19 cellular contexts compared by ENCODE assay signal in genomic region chr17:76207670-76208069, GRCh38. TPM values are rescaled to one million over a fixed set of nuclear protein-coding genes. Genes with fewer than 3 reads are reported as not detected.
DNase-seq lines count a peak whose midpoint lies in the region; ATAC-seq, FAIRE-seq and TF ChIP-seq lines count a peak whose summit lies in the region.
"Had no signal": no experiment of that assay in that cellular context is flagged by ENCODE, and none has a peak within 500 bp of the region (broad histone marks: within the 10 kb centered on the region; RNA-seq: fewer than 3 reads in every experiment).

No MANE protein-coding gene starts in this region.

- no peak for TF ChIP-seq POLR2A in GM12892 (IDR thresholded peaks at IDR 0.05; ENCODE audit: low read depth, low read length)

- H3K27me3 ChIP-seq in psoas muscle (ENCODE audit: insufficient read depth in 3 of 3, low read length in 2 of 3), result no peaks in the 10 kb centered on the region
- H3K27me3 ChIP-seq in H7 (ENCODE audit: control insufficient read depth, insufficient read depth, low read length), result no peaks in the 10 kb centered on the region; the same call in 1 of the 2 replicates
- H3K27me3 ChIP-seq: left lung, SJSA1, transverse colon had no signal

- H3K4me1 Mint-ChIP-seq in activated CD8-positive, alpha-beta memory T cell treated with anti-CD3 and anti-CD28 coated beads, Interleukin-2, amount 10 ng/mL, durations not matched to agents 7 days and 5 days, result peaks cover 67% of the 10 kb centered on the region
- peaks cover 66% of the 10 kb centered on the region for H3K4me1 Mint-ChIP-seq in activated T-helper 1 cell treated with anti-CD3 and anti-CD28 coated beads, Interleukin-12 subunit alpha, Interleukin-12 subunit beta, Interleukin-2, Interleukin-4 antibody, amounts not matched to agents 30 ng/mL and 10 ng/mL and 1 ng/mL, durations not matched to agents 14 hours and 24 hours and 36 hours (ENCODE audit: low read depth)
- peaks cover 5 to 14% of the 10 kb centered on the region in 2 donors for H3K4me1 Mint-ChIP-seq in immature natural killer cell

- H3K9me3 ChIP-seq in psoas muscle, result no peaks in the 10 kb centered on the region
- H3K9me3 ChIP-seq: left lung, SJSA1, transverse colon had no signal

- CTCF ChIA-PET in activated CD8-positive, alpha-beta memory T cell treated with anti-CD3 and anti-CD28 coated beads, Interleukin-2, amount 10 ng/mL, durations not matched to agents 7 days and 5 days (lab: Charles Lee), result interaction anchor here (0.7 to 3.9 kb wide), 16 partner anchors 9 to 71 kb away, joined by 3 to 19 read pairs (median 6); no protein-coding TSS in a partner anchor

- H3K4me3 ChIP-seq in psoas muscle (no peak overlapping the region), H7 (ENCODE audit: insufficient read depth, low read depth, low read length) (no peak overlapping the region)
- H3K4me3 ChIP-seq: left lung, SJSA1, transverse colon had no signal

- peaks cover 66% of the 10 kb centered on the region for H3K36me3 Mint-ChIP-seq in activated CD8-positive, alpha-beta memory T cell treated with anti-CD3 and anti-CD28 coated beads, Interleukin-2, amount 10 ng/mL, durations not matched to agents 7 days and 5 days
- peaks cover 48% of the 10 kb centered on the region for H3K36me3 Mint-ChIP-seq in activated T-helper 1 cell treated with anti-CD3 and anti-CD28 coated beads, Interleukin-12 subunit alpha, Interleukin-12 subunit beta, Interleukin-2, Interleukin-4 antibody, amounts not matched to agents 30 ng/mL and 10 ng/mL and 1 ng/mL, durations not matched to agents 14 hours and 24 hours and 36 hours (ENCODE audit: low read depth)
- H3K36me3 Mint-ChIP-seq in immature natural killer cell, result peaks cover 4 to 11% (median 7%) of the 10 kb centered on the region in 3 donors

- 28 to 30% (median 29%) methylated on average over 3 of the region's 3 CpGs for WGBS in psoas muscle, 3 donors

- TF ChIP-seq CTCF in psoas muscle (IDR thresholded peaks at IDR 0.05), result no peak

- H3K27ac Mint-ChIP-seq in activated CD8-positive, alpha-beta memory T cell treated with anti-CD3 and anti-CD28 coated beads, Interleukin-2, amount 10 ng/mL, durations not matched to agents 7 days and 5 days, result peak overlapping the region; percentile 86
- H3K27ac Mint-ChIP-seq in activated T-helper 1 cell treated with anti-CD3 and anti-CD28 coated beads, Interleukin-12 subunit alpha, Interleukin-12 subunit beta, Interleukin-2, Interleukin-4 antibody, amounts not matched to agents 30 ng/mL and 10 ng/mL and 1 ng/mL, durations not matched to agents 14 hours and 24 hours and 36 hours, result peak overlapping the region; percentile 53
- peak overlapping the region in 2 of 6 donors; percentile 18 to 60 for H3K27ac Mint-ChIP-seq in immature natural killer cell

- intact Hi-C loops in activated T-helper 1 cell treated with anti-CD3 and anti-CD28 coated beads, Interleukin-12 subunit alpha, Interleukin-12 subunit beta, Interleukin-2, Interleukin-4 antibody, amounts not matched to agents 30 ng/mL and 10 ng/mL and 1 ng/mL, durations not matched to agents 14 hours and 24 hours and 36 hours (cut with micrococcal nuclease), result loop anchor here (2.0 kb wide), 1 partner anchor 15 kb away; no protein-coding TSS in a partner anchor
- intact Hi-C loops in psoas muscle (cut with DNase I), result no loop called here

- no peaks in the 10 kb centered on the region for H3K9me3 Mint-ChIP-seq in activated CD8-positive, alpha-beta memory T cell treated with anti-CD3 and anti-CD28 coated beads, Interleukin-2, amount 10 ng/mL, durations not matched to agents 7 days and 5 days (ENCODE audit: low read depth)
- H3K9me3 Mint-ChIP-seq in activated T-helper 1 cell treated with anti-CD3 and anti-CD28 coated beads, Interleukin-12 subunit alpha, Interleukin-12 subunit beta, Interleukin-2, Interleukin-4 antibody, amounts not matched to agents 30 ng/mL and 10 ng/mL and 1 ng/mL, durations not matched to agents 14 hours and 24 hours and 36 hours, result no peaks in the 10 kb centered on the region
- H3K9me3 Mint-ChIP-seq in immature natural killer cell, result no peaks in the 10 kb centered on the region
- H3K9me3 Mint-ChIP-seq: activated T-cell treated with anti-CD3 and anti-CD28 coated beads, Interleukin-2, amount 50 U/mL, for 4 hours had no signal

- DNase-seq in activated CD8-positive, alpha-beta memory T cell treated with anti-CD3 and anti-CD28 coated beads, Interleukin-2, amount 10 ng/mL, durations not matched to agents 7 days and 5 days, result no peak
- no peak for DNase-seq in activated CD8-positive, alpha-beta memory T cell treated with anti-CD3 and anti-CD28 coated beads, Interleukin-2, amount 50 U/mL, for 48 hours
- DNase-seq in GM12892 (ENCODE audit: insufficient read length) (no peak), psoas muscle (peak in 1 of 2 donors; percentile 64), immature natural killer cell (no peak), H7 (no peak)
- no peak for DNase-seq in activated T-helper 1 cell treated with anti-CD3 and anti-CD28 coated beads, Interleukin-12 subunit alpha, Interleukin-12 subunit beta, Interleukin-2, Interleukin-4 antibody, amounts not matched to agents 30 ng/mL and 10 ng/mL and 1 ng/mL, durations not matched to agents 14 hours and 24 hours and 36 hours (ENCODE audit: low spot score)
- DNase-seq: ACHN; activated CD4-positive, alpha-beta T cell treated with anti-CD3 and anti-CD28 coated beads for 48 hours; activated T-cell treated with anti-CD3 and anti-CD28 coated beads, Interleukin-2, amount 50 U/mL, for 4 hours; KG1; left lung; NCI-H69; nucleus accumbens; right cardiac atrium; stimulated activated naive CD8-positive, alpha-beta T cell treated with anti-CD3 and anti-CD28 coated beads, Interleukin-15, Interleukin-2, amounts not matched to agents 100 U/mL and 50 U/mL, for 24 hours; transverse colon had no signal

- peaks cover 33% of the 10 kb centered on the region for H3K4me1 ChIP-seq in psoas muscle

- no peak overlapping the region for H3K4me3 Mint-ChIP-seq in activated CD8-positive, alpha-beta memory T cell treated with anti-CD3 and anti-CD28 coated beads, Interleukin-2, amount 10 ng/mL, durations not matched to agents 7 days and 5 days
- H3K4me3 Mint-ChIP-seq in activated T-helper 1 cell treated with anti-CD3 and anti-CD28 coated beads, Interleukin-12 subunit alpha, Interleukin-12 subunit beta, Interleukin-2, Interleukin-4 antibody, amounts not matched to agents 30 ng/mL and 10 ng/mL and 1 ng/mL, durations not matched to agents 14 hours and 24 hours and 36 hours, result no peak overlapping the region
- H3K4me3 Mint-ChIP-seq in immature natural killer cell, result no peak overlapping the region
- H3K4me3 Mint-ChIP-seq: activated T-cell treated with anti-CD3 and anti-CD28 coated beads, Interleukin-2, amount 50 U/mL, for 4 hours had no signal

- peak; percentile 21 for FAIRE-seq in GM12892 (lab: Jason Lieb, UNC)

- H3K27ac ChIP-seq in psoas muscle, result peak overlapping the region; percentile 70
- H3K27ac ChIP-seq: left lung, SJSA1 had no signal

- H3K36me3 ChIP-seq in psoas muscle (ENCODE audit: insufficient read depth in 1 of 2, low read depth in 1 of 2) (peaks cover 0 to 19% of the 10 kb centered on the region in 2 donors), H7 (replicated peaks; ENCODE audit: control insufficient read depth, insufficient read depth, low read length) (no peaks in the 10 kb centered on the region)
- H3K36me3 ChIP-seq: left lung, SJSA1, transverse colon had no signal

- ATAC-seq in activated CD8-positive, alpha-beta memory T cell treated with anti-CD3 and anti-CD28 coated beads, Interleukin-2, amount 10 ng/mL, durations not matched to agents 7 days and 5 days, result peak; percentile 27
- peak; percentile 94 to 97 (median 96) for ATAC-seq in psoas muscle
- ATAC-seq in GM19328 (IDR thresholded peaks at IDR 0.05; ENCODE audit: unreplicated experiment), result no peak
- ATAC-seq: activated T-cell treated with anti-CD3 and anti-CD28 coated beads, Interleukin-2, amount 50 U/mL, for 4 hours; left lung; stimulated activated naive CD8-positive, alpha-beta T cell treated with anti-CD3 and anti-CD28 coated beads, Interleukin-15, Interleukin-2, amounts not matched to agents 100 U/mL and 50 U/mL, for 24 hours had no signal

- H3K27me3 Mint-ChIP-seq in activated CD8-positive, alpha-beta memory T cell treated with anti-CD3 and anti-CD28 coated beads, Interleukin-2, amount 10 ng/mL, durations not matched to agents 7 days and 5 days, result no peaks in the 10 kb centered on the region
- H3K27me3 Mint-ChIP-seq in activated T-helper 1 cell treated with anti-CD3 and anti-CD28 coated beads, Interleukin-12 subunit alpha, Interleukin-12 subunit beta, Interleukin-2, Interleukin-4 antibody, amounts not matched to agents 30 ng/mL and 10 ng/mL and 1 ng/mL, durations not matched to agents 14 hours and 24 hours and 36 hours (ENCODE audit: insufficient read depth), result no peaks in the 10 kb centered on the region
- peaks cover 0 to 5% (median 3%) of the 10 kb centered on the region in 3 donors for H3K27me3 Mint-ChIP-seq in immature natural killer cell (ENCODE audit: low read depth in 3 of 3)

RNA-seq across cellular contexts. Expression of gene RNF157, which starts 32.6 kb away (rescaled TPM):
- total RNA-seq in activated CD8-positive, alpha-beta memory T cell treated with anti-CD3 and anti-CD28 coated beads, Interleukin-2, amount 10 ng/mL, durations not matched to agents 7 days and 5 days, result 100 to 1,000 TPM in 1 of 2 experiments, 10 to 100 TPM in 1; 73.0 to 148 TPM
- 4.6 TPM for polyA plus RNA-seq in GM12892 (2012; ENCODE audit: missing spikeins)
- 50.4 and 51.7 TPM in 2 replicates for total RNA-seq in activated T-helper 1 cell treated with anti-CD3 and anti-CD28 coated beads, Interleukin-12 subunit alpha, Interleukin-12 subunit beta, Interleukin-2, Interleukin-4 antibody, amounts not matched to agents 30 ng/mL and 10 ng/mL and 1 ng/mL, durations not matched to agents 14 hours and 24 hours and 36 hours
- 10 to 100 TPM; 35.0 to 76.5 (median 60.0) TPM for total RNA-seq in psoas muscle
- 10 to 100 TPM; 14.9 to 90.1 (median 73.9) TPM for polyA plus RNA-seq in psoas muscle
- polyA plus RNA-seq in immature natural killer cell, result 1 to 10 TPM in 2 of 3 donors, under 1 TPM in 1; 0.69 to 3.0 (median 1.2) TPM
- 4.2 and 5.6 TPM in 2 replicates for total RNA-seq in H7 (2014; rRNA removed; shearing (Covaris generic))

RNA-seq across cellular contexts. Expression of gene UBALD2, which starts 57.5 kb away (rescaled TPM):
- 100 to 1,000 TPM; 260 to 406 TPM for total RNA-seq in activated CD8-positive, alpha-beta memory T cell treated with anti-CD3 and anti-CD28 coated beads, Interleukin-2, amount 10 ng/mL, durations not matched to agents 7 days and 5 days
- polyA plus RNA-seq in GM12892 (2012; ENCODE audit: missing spikeins), result 48.7 TPM
- 206 and 217 TPM in 2 replicates for total RNA-seq in activated T-helper 1 cell treated with anti-CD3 and anti-CD28 coated beads, Interleukin-12 subunit alpha, Interleukin-12 subunit beta, Interleukin-2, Interleukin-4 antibody, amounts not matched to agents 30 ng/mL and 10 ng/mL and 1 ng/mL, durations not matched to agents 14 hours and 24 hours and 36 hours
- total RNA-seq in psoas muscle, result 100 to 1,000 TPM in 3 of 4 donors, 10 to 100 TPM in 1; 55.2 to 414 (median 183) TPM
- polyA plus RNA-seq in psoas muscle (100 to 1,000 TPM in 2 of 3 donors, 10 to 100 TPM in 1; 68.2 to 145 (median 120) TPM), immature natural killer cell (1 to 10 TPM; 1.5 to 4.5 (median 3.9) TPM)
- 21.3 and 24.8 TPM in 2 replicates for total RNA-seq in H7 (2014; rRNA removed; shearing (Covaris generic))
